ENCODE assay signal across 26 cellular contexts in the genomic region with DNA sequence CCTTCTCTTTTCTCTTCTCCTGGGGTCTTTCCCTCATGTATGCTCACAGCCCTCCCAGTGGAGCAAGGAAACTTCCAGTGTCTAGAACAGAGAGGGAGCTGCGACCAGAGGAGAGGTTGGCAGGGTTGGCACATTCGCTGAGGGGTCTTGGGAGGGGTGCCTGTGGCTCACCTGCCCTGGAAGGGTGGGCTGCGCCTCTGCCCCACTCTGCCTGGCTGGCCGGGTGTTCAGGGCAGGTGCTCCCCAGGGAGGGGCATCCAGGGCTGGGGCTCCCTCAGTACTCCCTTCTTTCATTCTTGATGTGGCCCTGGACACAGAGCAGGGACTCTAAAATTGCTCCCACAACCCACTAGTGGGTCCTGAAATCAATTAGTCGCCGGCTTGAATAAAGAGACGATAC. TPM values are rescaled to one million over a fixed set of nuclear protein-coding genes. Genes with fewer than 3 reads are reported as not detected.
"Had no signal": no experiment of that assay in that cellular context is flagged by ENCODE, and none has a peak within 500 bp of the region (broad histone marks: within the 10 kb centered on the region; RNA-seq: fewer than 3 reads in every experiment).

No MANE protein-coding gene starts in this region.

- H3K36me3 ChIP-seq: breast epithelium, SJSA1 had no signal

- ATAC-seq: activated CD4-positive, alpha-beta T cell treated with anti-CD3 and anti-CD28 coated beads for 36 hours; Panc1; T-helper 17 cell had no signal

- H3K36me3 Mint-ChIP-seq: activated naive CD4-positive, alpha-beta T cell treated with anti-CD3 and anti-CD28 coated beads, Interleukin-2, amount 50 U/mL, for 24 hours had no signal

- H3K4me2 ChIP-seq: KMS-11 had no signal

- H3K4me3 Mint-ChIP-seq: activated B cell treated with CpG ODN at 0.5 μM for 24 hours; activated CD4-positive, alpha-beta memory T cell treated with anti-CD3 and anti-CD28 coated beads, Interleukin-2, amount 10 ng/mL, durations not matched to agents 7 days and 5 days; activated CD4-positive, alpha-beta T cell treated with anti-CD3 and anti-CD28 coated beads for 36 hours; activated naive CD4-positive, alpha-beta T cell treated with anti-CD3 and anti-CD28 coated beads, Interleukin-2, amount 50 U/mL, for 24 hours; T-helper 17 cell had no signal

- H3K4me1 Mint-ChIP-seq: activated CD4-positive, alpha-beta T cell treated with anti-CD3 and anti-CD28 coated beads for 36 hours had no signal

- H3K4me1 ChIP-seq: breast epithelium had no signal

- H3K9me3 Mint-ChIP-seq: activated B cell treated with CpG ODN at 0.5 μM for 24 hours; activated CD4-positive, alpha-beta memory T cell treated with anti-CD3 and anti-CD28 coated beads, Interleukin-2, amount 10 ng/mL, durations not matched to agents 7 days and 5 days; activated naive CD4-positive, alpha-beta T cell treated with anti-CD3 and anti-CD28 coated beads, Interleukin-2, amount 50 U/mL, for 24 hours had no signal

- DNase-seq: activated B cell treated with CpG ODN at 0.5 μM for 24 hours; activated CD4-positive, alpha-beta memory T cell treated with anti-CD3 and anti-CD28 coated beads, Interleukin-2, amount 10 ng/mL, durations not matched to agents 7 days and 5 days; activated CD4-positive, alpha-beta T cell treated with anti-CD3 and anti-CD28 coated beads for 36 hours; activated CD4-positive, alpha-beta T cell treated with anti-CD3 and anti-CD28 coated beads, Interleukin-2, amount 50 U/mL, for 1 hour; activated CD8-positive, alpha-beta memory T cell treated with anti-CD3 and anti-CD28 coated beads, Interleukin-2, amount 50 U/mL, for 48 hours; activated T-cell treated with anti-CD3 and anti-CD28 coated beads, Interleukin-2, amount 50 U/mL, for 1 hour; central memory CD4-positive, alpha-beta T cell; NCI-H1092; NCI-H1417 treated with DMSO at 0.1 percent for 48 hours; NCI-H1694; NCI-H2029; NCI-H510A treated with DMSO at 0.1 percent for 48 hours; NCI-H69; NK-92 treated with Interleukin-12 subunit alpha and Interleukin-12 subunit beta, amount 100 ng/mL, for 24 hours; OCI-M1; RPMI8226; SHP77; T-helper 17 cell; T-helper 9 cell had no signal

- H3K27ac Mint-ChIP-seq: activated B cell treated with CpG ODN at 0.5 μM for 24 hours; activated CD4-positive, alpha-beta memory T cell treated with anti-CD3 and anti-CD28 coated beads, Interleukin-2, amount 10 ng/mL, durations not matched to agents 7 days and 5 days; activated CD4-positive, alpha-beta T cell treated with anti-CD3 and anti-CD28 coated beads for 36 hours; activated naive CD4-positive, alpha-beta T cell treated with anti-CD3 and anti-CD28 coated beads, Interleukin-2, amount 50 U/mL, for 24 hours; T-helper 17 cell had no signal

- H3K9me3 ChIP-seq: breast epithelium, SJSA1 had no signal

- H3K27ac ChIP-seq: breast epithelium, KMS-11, SJSA1 had no signal

- H3K4me3 ChIP-seq: breast epithelium, SJSA1 had no signal

RNA-seq across cellular contexts. Expression of a gene that starts 16.9 kb away (rescaled TPM):
- total RNA-seq: activated B cell treated with CpG ODN at 0.5 μM for 24 hours; activated CD4-positive, alpha-beta memory T cell treated with anti-CD3 and anti-CD28 coated beads, Interleukin-2, amount 10 ng/mL, durations not matched to agents 7 days and 5 days; activated CD4-positive, alpha-beta T cell treated with anti-CD3 and anti-CD28 coated beads for 36 hours; activated CD8-positive, alpha-beta memory T cell treated with anti-CD3 and anti-CD28 coated beads for 36 hours; breast epithelium; MCF 10A; SJSA1; T-helper 17 cell had no signal
